1 cellular context compared by ENCODE assay signal in the genomic region with DNA sequence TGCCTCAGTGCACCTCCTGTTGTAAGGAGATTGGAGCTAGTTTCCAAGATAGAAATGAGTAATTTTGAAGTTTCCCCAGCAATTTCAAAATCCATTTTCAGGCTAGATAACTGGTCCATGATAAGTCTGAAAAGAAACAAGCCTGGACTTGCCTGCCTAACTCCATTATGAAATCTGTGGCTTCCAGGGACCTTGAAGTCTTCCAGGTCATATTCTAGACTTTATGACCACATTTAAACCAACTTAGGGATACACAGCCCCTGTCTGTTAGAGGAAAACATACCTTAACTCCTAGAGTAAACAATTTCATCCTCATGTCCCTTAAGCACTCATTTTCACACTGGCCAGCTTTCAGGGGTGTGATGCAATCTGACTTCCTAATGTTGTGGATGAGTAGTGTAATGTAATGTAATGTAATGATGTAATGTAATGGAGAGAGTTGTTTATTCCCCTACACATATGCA.
TF ChIP-seq lines count a peak whose summit lies in the region.

No MANE protein-coding gene starts in this region.

TF ChIP-seq in HepG2, 621 proteins besides CTCF, POLR2A, EP300 and RAD21 (continued from another document):
- TF ChIP-seq, protein P1, sequence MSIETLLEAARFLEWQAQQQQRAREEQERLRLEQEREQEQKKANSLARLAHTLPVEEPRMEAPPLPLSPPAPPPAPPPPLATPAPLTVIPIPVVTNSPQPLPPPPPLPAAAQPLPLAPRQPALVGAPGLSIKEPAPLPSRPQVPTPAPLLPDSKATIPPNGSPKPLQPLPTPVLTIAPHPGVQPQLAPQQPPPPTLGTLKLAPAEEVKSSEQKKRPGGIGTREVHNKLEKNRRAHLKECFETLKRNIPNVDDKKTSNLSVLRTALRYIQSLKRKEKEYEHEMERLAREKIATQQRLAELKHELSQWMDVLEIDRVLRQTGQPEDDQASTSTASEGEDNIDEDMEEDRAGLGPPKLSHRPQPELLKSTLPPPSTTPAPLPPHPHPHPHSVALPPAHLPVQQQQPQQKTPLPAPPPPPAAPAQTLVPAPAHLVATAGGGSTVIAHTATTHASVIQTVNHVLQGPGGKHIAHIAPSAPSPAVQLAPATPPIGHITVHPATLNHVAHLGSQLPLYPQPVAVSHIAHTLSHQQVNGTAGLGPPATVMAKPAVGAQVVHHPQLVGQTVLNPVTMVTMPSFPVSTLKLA (IDR thresholded peaks at IDR 0.05): no peak
- TF ChIP-seq RBM39 (IDR thresholded peaks at IDR 0.05; ENCODE audit: low read depth, low read length, poor library complexity, severe bottlenecking): no peak
- TF ChIP-seq, protein P2, sequence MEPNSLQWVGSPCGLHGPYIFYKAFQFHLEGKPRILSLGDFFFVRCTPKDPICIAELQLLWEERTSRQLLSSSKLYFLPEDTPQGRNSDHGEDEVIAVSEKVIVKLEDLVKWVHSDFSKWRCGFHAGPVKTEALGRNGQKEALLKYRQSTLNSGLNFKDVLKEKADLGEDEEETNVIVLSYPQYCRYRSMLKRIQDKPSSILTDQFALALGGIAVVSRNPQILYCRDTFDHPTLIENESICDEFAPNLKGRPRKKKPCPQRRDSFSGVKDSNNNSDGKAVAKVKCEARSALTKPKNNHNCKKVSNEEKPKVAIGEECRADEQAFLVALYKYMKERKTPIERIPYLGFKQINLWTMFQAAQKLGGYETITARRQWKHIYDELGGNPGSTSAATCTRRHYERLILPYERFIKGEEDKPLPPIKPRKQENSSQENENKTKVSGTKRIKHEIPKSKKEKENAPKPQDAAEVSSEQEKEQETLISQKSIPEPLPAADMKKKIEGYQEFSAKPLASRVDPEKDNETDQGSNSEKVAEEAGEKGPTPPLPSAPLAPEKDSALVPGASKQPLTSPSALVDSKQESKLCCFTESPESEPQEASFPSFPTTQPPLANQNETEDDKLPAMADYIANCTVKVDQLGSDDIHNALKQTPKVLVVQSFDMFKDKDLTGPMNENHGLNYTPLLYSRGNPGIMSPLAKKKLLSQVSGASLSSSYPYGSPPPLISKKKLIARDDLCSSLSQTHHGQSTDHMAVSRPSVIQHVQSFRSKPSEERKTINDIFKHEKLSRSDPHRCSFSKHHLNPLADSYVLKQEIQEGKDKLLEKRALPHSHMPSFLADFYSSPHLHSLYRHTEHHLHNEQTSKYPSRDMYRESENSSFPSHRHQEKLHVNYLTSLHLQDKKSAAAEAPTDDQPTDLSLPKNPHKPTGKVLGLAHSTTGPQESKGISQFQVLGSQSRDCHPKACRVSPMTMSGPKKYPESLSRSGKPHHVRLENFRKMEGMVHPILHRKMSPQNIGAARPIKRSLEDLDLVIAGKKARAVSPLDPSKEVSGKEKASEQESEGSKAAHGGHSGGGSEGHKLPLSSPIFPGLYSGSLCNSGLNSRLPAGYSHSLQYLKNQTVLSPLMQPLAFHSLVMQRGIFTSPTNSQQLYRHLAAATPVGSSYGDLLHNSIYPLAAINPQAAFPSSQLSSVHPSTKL (CRISPR knock-in tag; IDR thresholded peaks at IDR 0.05): 0 out of 2 replicates have a peak, but pooled peaks have one; percentile 40
- no peak for TF ChIP-seq KAT2B (IDR thresholded peaks at IDR 0.05; ENCODE audit: borderline replicate concordance, low read depth, low read length)
- TF ChIP-seq GATAD1 (CRISPR knock-in tag; IDR thresholded peaks at IDR 0.05): no peak
- peak; percentile 79 for TF ChIP-seq CEBPG (CRISPR knock-in tag; IDR thresholded peaks at IDR 0.05)
- TF ChIP-seq, protein P3, sequence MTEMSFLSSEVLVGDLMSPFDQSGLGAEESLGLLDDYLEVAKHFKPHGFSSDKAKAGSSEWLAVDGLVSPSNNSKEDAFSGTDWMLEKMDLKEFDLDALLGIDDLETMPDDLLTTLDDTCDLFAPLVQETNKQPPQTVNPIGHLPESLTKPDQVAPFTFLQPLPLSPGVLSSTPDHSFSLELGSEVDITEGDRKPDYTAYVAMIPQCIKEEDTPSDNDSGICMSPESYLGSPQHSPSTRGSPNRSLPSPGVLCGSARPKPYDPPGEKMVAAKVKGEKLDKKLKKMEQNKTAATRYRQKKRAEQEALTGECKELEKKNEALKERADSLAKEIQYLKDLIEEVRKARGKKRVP (CRISPR knock-in tag; IDR thresholded peaks at IDR 0.05): peak in 1 of 2 experiments; percentile 97; a peak in 2 of 4 replicates
- TF ChIP-seq RBFOX2 (IDR thresholded peaks at IDR 0.05; ENCODE audit: low read depth, low read length): no peak
- peak; percentile 43; the same call in 1 of the 2 replicates for TF ChIP-seq GATAD2A (CRISPR knock-in tag; IDR thresholded peaks at IDR 0.05)
- TF ChIP-seq SP140L (CRISPR knock-in tag; IDR thresholded peaks at IDR 0.05; ENCODE audit: borderline replicate concordance): no peak
- TF ChIP-seq, protein P4, sequence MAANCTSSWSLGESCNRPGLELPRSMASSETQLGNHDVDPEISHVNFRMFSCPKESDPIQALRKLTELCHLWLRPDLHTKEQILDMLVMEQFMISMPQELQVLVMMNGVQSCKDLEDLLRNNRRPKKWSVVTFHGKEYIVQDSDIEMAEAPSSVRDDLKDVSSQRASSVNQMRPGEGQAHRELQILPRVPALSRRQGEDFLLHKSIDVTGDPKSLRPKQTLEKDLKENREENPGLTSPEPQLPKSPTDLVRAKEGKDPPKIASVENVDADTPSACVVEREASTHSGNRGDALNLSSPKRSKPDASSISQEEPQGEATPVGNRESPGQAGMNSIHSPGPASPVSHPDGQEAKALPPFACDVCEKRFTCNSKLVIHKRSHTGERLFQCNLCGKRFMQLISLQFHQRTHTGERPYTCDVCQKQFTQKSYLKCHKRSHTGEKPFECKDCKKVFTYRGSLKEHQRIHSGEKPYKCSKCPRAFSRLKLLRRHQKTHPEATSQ (CRISPR knock-in tag; IDR thresholded peaks at IDR 0.05; ENCODE audit: borderline replicate concordance): no peak
- TF ChIP-seq AHR (CRISPR knock-in tag; IDR thresholded peaks at IDR 0.05): no peak
- no peak for TF ChIP-seq ZNF788 (CRISPR knock-in tag; IDR thresholded peaks at IDR 0.05; ENCODE audit: borderline replicate concordance)
- no peak for TF ChIP-seq MATR3 (CRISPR knock-in tag; IDR thresholded peaks at IDR 0.05)
- no peak for TF ChIP-seq ZNF333 (CRISPR knock-in tag; IDR thresholded peaks at IDR 0.05; ENCODE audit: borderline replicate concordance)
- no peak for TF ChIP-seq ZNF839 (CRISPR knock-in tag; IDR thresholded peaks at IDR 0.05; ENCODE audit: borderline replicate concordance)
- TF ChIP-seq ATRX (CRISPR knock-in tag; IDR thresholded peaks at IDR 0.05; ENCODE audit: borderline replicate concordance): no peak
- no peak for TF ChIP-seq BORCS8-MEF2B (CRISPR knock-in tag; IDR thresholded peaks at IDR 0.05)
- TF ChIP-seq, protein P5, sequence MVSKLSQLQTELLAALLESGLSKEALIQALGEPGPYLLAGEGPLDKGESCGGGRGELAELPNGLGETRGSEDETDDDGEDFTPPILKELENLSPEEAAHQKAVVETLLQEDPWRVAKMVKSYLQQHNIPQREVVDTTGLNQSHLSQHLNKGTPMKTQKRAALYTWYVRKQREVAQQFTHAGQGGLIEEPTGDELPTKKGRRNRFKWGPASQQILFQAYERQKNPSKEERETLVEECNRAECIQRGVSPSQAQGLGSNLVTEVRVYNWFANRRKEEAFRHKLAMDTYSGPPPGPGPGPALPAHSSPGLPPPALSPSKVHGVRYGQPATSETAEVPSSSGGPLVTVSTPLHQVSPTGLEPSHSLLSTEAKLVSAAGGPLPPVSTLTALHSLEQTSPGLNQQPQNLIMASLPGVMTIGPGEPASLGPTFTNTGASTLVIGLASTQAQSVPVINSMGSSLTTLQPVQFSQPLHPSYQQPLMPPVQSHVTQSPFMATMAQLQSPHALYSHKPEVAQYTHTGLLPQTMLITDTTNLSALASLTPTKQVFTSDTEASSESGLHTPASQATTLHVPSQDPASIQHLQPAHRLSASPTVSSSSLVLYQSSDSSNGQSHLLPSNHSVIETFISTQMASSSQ (IDR thresholded peaks at IDR 0.05; ENCODE audit: low read depth): no peak
- TF ChIP-seq, protein P5 (CRISPR knock-in tag; IDR thresholded peaks at IDR 0.05; ENCODE audit: borderline replicate concordance): no peak
- TF ChIP-seq, protein P6, sequence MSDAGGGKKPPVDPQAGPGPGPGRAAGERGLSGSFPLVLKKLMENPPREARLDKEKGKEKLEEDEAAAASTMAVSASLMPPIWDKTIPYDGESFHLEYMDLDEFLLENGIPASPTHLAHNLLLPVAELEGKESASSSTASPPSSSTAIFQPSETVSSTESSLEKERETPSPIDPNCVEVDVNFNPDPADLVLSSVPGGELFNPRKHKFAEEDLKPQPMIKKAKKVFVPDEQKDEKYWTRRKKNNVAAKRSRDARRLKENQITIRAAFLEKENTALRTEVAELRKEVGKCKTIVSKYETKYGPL (CRISPR knock-in tag; IDR thresholded peaks at IDR 0.05): no peak
- no peak for TF ChIP-seq ZBTB38 (CRISPR knock-in tag; IDR thresholded peaks at IDR 0.05)
- TF ChIP-seq, protein P7, sequence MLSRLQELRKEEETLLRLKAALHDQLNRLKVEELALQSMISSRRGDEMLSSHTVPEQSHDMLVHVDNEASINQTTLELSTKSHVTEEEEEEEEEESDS (CRISPR knock-in tag; IDR thresholded peaks at IDR 0.05; ENCODE audit: borderline replicate concordance): no peak
